Comparison of ENCODE assay signal across 1 cellular context in the genomic region with DNA sequence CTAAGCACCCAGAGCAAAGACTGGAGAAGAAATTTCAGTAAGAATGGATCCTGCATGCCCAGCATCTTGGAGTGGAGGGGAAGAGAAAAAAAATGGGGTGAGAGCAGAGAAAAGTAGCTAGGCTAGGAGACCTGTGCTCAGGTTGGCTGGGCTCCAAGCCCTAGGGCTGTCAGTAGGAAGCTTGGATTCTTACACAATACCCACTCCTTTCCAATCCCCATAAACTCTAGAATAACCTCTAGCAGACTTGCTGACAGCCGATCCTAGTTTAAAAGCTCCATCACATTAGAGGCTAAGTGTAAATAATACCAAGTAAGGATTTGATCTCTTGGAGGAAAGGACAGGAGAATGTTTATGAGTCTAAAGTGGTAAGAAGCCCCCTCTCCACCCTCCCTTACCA.
TF ChIP-seq lines count a peak whose summit lies in the region.

No MANE protein-coding gene starts in this region.

TF ChIP-seq in HEK293, 187 proteins besides CTCF, POLR2A, EP300 and RAD21 (continued from another document and continues in another):
- no peak for TF ChIP-seq ZFP41 (tag by site-specific recombination; IDR thresholded peaks at IDR 0.05; ENCODE audit: borderline replicate concordance)
- TF ChIP-seq ZNF274 (IDR thresholded peaks at IDR 0.05; ENCODE audit: low read length): no peak
- no peak for TF ChIP-seq ZNF274 (tag by site-specific recombination; IDR thresholded peaks at IDR 0.05; ENCODE audit: borderline replicate concordance)
- TF ChIP-seq ZNF2 (tag by site-specific recombination; IDR thresholded peaks at IDR 0.05): no peak
- TF ChIP-seq ZNF664 (tag by site-specific recombination; IDR thresholded peaks at IDR 0.05): no peak
- no peak for TF ChIP-seq ZNF48 (tag by site-specific recombination; IDR thresholded peaks at IDR 0.05)
- TF ChIP-seq OSR2 (tag by site-specific recombination; IDR thresholded peaks at IDR 0.05): peak; percentile 82
- TF ChIP-seq ZNF292 (tag by site-specific recombination; IDR thresholded peaks at IDR 0.05; ENCODE audit: borderline replicate concordance, low read depth): no peak
- TF ChIP-seq SALL2 (tag by site-specific recombination; IDR thresholded peaks at IDR 0.05; ENCODE audit: borderline replicate concordance): no peak
- TF ChIP-seq ZNF335 (tag by site-specific recombination; conservative IDR thresholded peaks at IDR 0.05): no peak
- TF ChIP-seq ZNF544 (tag by site-specific recombination; IDR thresholded peaks at IDR 0.05): no peak
- TF ChIP-seq ZNF677 (tag by site-specific recombination; IDR thresholded peaks at IDR 0.05): no peak
- TF ChIP-seq MEIS1 (CRISPR knock-in tag; IDR thresholded peaks at IDR 0.05; ENCODE audit: borderline replicate concordance): no peak
- no peak for TF ChIP-seq ZNF214 (tag by site-specific recombination; IDR thresholded peaks at IDR 0.05; ENCODE audit: borderline replicate concordance)
- TF ChIP-seq, protein P1, sequence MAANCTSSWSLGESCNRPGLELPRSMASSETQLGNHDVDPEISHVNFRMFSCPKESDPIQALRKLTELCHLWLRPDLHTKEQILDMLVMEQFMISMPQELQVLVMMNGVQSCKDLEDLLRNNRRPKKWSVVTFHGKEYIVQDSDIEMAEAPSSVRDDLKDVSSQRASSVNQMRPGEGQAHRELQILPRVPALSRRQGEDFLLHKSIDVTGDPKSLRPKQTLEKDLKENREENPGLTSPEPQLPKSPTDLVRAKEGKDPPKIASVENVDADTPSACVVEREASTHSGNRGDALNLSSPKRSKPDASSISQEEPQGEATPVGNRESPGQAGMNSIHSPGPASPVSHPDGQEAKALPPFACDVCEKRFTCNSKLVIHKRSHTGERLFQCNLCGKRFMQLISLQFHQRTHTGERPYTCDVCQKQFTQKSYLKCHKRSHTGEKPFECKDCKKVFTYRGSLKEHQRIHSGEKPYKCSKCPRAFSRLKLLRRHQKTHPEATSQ (tag by site-specific recombination; IDR thresholded peaks at IDR 0.05): no peak
- TF ChIP-seq ZNF10 (tag by site-specific recombination; IDR thresholded peaks at IDR 0.05): no peak
- no peak for TF ChIP-seq ZBTB11 (tag by site-specific recombination; conservative IDR thresholded peaks at IDR 0.05; ENCODE audit: low read depth)
- TF ChIP-seq ZNF398 (tag by site-specific recombination; IDR thresholded peaks at IDR 0.05): no peak
- no peak for TF ChIP-seq ZNF24 (tag by site-specific recombination; IDR thresholded peaks at IDR 0.05)
- no peak for TF ChIP-seq ZNF571 (tag by site-specific recombination; IDR thresholded peaks at IDR 0.05)
- no peak for TF ChIP-seq ZIC2 (tag by site-specific recombination; IDR thresholded peaks at IDR 0.05)
- TF ChIP-seq, protein P2, sequence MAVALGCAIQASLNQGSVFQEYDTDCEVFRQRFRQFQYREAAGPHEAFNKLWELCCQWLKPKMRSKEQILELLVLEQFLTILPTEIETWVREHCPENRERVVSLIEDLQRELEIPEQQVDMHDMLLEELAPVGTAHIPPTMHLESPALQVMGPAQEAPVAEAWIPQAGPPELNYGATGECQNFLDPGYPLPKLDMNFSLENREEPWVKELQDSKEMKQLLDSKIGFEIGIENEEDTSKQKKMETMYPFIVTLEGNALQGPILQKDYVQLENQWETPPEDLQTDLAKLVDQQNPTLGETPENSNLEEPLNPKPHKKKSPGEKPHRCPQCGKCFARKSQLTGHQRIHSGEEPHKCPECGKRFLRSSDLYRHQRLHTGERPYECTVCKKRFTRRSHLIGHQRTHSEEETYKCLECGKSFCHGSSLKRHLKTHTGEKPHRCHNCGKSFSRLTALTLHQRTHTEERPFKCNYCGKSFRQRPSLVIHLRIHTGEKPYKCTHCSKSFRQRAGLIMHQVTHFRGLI (tag by site-specific recombination; IDR thresholded peaks at IDR 0.05): no peak
- TF ChIP-seq, protein P3, sequence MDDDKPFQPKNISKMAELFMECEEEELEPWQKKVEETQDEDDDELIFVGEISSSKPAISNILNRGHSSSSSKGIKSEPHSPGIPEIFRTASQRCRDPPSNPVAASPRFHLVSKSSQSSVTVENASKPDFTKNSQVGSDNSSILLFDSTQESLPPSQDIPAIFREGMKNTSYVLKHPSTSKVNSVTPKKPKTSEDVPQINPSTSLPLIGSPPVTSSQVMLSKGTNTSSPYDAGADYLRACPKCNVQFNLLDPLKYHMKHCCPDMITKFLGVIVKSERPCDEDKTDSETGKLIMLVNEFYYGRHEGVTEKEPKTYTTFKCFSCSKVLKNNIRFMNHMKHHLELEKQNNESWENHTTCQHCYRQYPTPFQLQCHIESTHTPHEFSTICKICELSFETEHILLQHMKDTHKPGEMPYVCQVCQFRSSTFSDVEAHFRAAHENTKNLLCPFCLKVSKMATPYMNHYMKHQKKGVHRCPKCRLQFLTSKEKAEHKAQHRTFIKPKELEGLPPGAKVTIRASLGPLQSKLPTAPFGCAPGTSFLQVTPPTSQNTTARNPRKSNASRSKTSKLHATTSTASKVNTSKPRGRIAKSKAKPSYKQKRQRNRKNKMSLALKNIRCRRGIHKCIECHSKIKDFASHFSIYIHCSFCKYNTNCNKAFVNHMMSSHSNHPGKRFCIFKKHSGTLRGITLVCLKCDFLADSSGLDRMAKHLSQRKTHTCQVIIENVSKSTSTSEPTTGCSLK (tag by site-specific recombination; IDR thresholded peaks at IDR 0.05): no peak
- no peak for TF ChIP-seq ZNF791 (tag by site-specific recombination; IDR thresholded peaks at IDR 0.05)
- no peak for TF ChIP-seq ZNF580 (tag by site-specific recombination; IDR thresholded peaks at IDR 0.05)
- no peak for TF ChIP-seq ZNF777 (tag by site-specific recombination; IDR thresholded peaks at IDR 0.05; ENCODE audit: borderline replicate concordance)
- no peak for TF ChIP-seq KLF1 (tag by site-specific recombination; IDR thresholded peaks at IDR 0.05)
- TF ChIP-seq ZFP3 (tag by site-specific recombination; IDR thresholded peaks at IDR 0.05; ENCODE audit: low read depth): no peak
- no peak for TF ChIP-seq ZSCAN4 (tag by site-specific recombination; IDR thresholded peaks at IDR 0.05)
- peak; percentile 65 for TF ChIP-seq FEZF1 (tag by site-specific recombination; IDR thresholded peaks at IDR 0.05)
- no peak for TF ChIP-seq ZNF324 (tag by site-specific recombination; IDR thresholded peaks at IDR 0.05)
- TF ChIP-seq ZNF211 (tag by site-specific recombination; IDR thresholded peaks at IDR 0.05; ENCODE audit: low read depth): no peak
- TF ChIP-seq PATZ1 (tag by site-specific recombination; IDR thresholded peaks at IDR 0.05): peak; percentile 41
- TF ChIP-seq ZNF354C (tag by site-specific recombination; IDR thresholded peaks at IDR 0.05; ENCODE audit: borderline replicate concordance, low read depth): no peak
- no peak for TF ChIP-seq AEBP2 (tag by site-specific recombination; IDR thresholded peaks at IDR 0.05; ENCODE audit: borderline replicate concordance)
- peak; percentile 74 for TF ChIP-seq ZNF843 (tag by site-specific recombination; IDR thresholded peaks at IDR 0.05)
- TF ChIP-seq ZNF146 (tag by site-specific recombination; IDR thresholded peaks at IDR 0.05): no peak
- TF ChIP-seq PBX3 (CRISPR knock-in tag; IDR thresholded peaks at IDR 0.05): no peak
- TF ChIP-seq, protein P4, sequence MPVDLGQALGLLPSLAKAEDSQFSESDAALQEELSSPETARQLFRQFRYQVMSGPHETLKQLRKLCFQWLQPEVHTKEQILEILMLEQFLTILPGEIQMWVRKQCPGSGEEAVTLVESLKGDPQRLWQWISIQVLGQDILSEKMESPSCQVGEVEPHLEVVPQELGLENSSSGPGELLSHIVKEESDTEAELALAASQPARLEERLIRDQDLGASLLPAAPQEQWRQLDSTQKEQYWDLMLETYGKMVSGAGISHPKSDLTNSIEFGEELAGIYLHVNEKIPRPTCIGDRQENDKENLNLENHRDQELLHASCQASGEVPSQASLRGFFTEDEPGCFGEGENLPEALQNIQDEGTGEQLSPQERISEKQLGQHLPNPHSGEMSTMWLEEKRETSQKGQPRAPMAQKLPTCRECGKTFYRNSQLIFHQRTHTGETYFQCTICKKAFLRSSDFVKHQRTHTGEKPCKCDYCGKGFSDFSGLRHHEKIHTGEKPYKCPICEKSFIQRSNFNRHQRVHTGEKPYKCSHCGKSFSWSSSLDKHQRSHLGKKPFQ (tag by site-specific recombination; IDR thresholded peaks at IDR 0.05): 0 out of 2 replicates have a peak, but pooled peaks have one; percentile 50
- TF ChIP-seq ZNF155 (tag by site-specific recombination; IDR thresholded peaks at IDR 0.05): no peak
- TF ChIP-seq ZNF169 (tag by site-specific recombination; IDR thresholded peaks at IDR 0.05): no peak
- TF ChIP-seq ZNF529 (tag by site-specific recombination; IDR thresholded peaks at IDR 0.05; ENCODE audit: insufficient replicate concordance): no peak
- TF ChIP-seq ZNF394 (tag by site-specific recombination; IDR thresholded peaks at IDR 0.05; ENCODE audit: borderline replicate concordance): peak; percentile 18; the same call in 1 of the 2 replicates
